Comparison of ENCODE assay signal across 23 cellular contexts in genomic region chr1:231969078-231969477, GRCh38.
DNase-seq lines count a peak whose midpoint lies in the region; ATAC-seq and TF ChIP-seq lines count a peak whose summit lies in the region.
"Had no signal": no experiment of that assay in that cellular context is flagged by ENCODE, and none has a peak within 500 bp of the region (broad histone marks: within the 10 kb centered on the region; RNA-seq: fewer than 3 reads in every experiment).

No MANE protein-coding gene starts in this region.

- intact Hi-C loops in CD4-positive, alpha-beta T cell (cut with DNase I, micrococcal nuclease): no loop called here

- no peak overlapping the region for H3K27ac ChIP-seq in CD4-positive, alpha-beta T cell (ENCODE audit: low read depth, low read length)
- H3K27ac ChIP-seq: 22Rv1, upper lobe of right lung had no signal

- CTCF ChIA-PET in CD4-positive, alpha-beta T cell (lab: Charles Lee): no interaction called here

- no peaks in the 10 kb centered on the region for H3K27me3 Mint-ChIP-seq in CD4-positive, alpha-beta T cell
- no peaks in the 10 kb centered on the region for H3K27me3 Mint-ChIP-seq in natural killer cell treated with Interleukin-12 subunit alpha and Interleukin-12 subunit beta and Interleukin-15 and Interleukin-18, amount 100 ng/mL, for 72 hours
- H3K27me3 Mint-ChIP-seq: activated CD4-positive, alpha-beta T cell treated with anti-CD3 and anti-CD28 coated beads, Interleukin-2, amount 10 ng/mL, durations not matched to agents 24 days and 14 days; activated CD8-positive, alpha-beta memory T cell treated with anti-CD3 and anti-CD28 coated beads, Interleukin-2, amount 10 ng/mL, durations not matched to agents 7 days and 5 days; activated naive CD8-positive, alpha-beta T cell; activated T-helper 17 cell treated with anti-CD3 and anti-CD28 coated beads, Interleukin-2, amount 50 U/mL, for 72 hours had no signal

- H3K27ac Mint-ChIP-seq in CD4-positive, alpha-beta T cell: no peak overlapping the region
- no peak overlapping the region for H3K27ac Mint-ChIP-seq in natural killer cell treated with Interleukin-12 subunit alpha and Interleukin-12 subunit beta and Interleukin-15 and Interleukin-18, amount 100 ng/mL, for 72 hours
- H3K27ac Mint-ChIP-seq: activated CD4-positive, alpha-beta T cell treated with anti-CD3 and anti-CD28 coated beads, Interleukin-2, amount 10 ng/mL, durations not matched to agents 24 days and 14 days; activated CD8-positive, alpha-beta memory T cell treated with anti-CD3 and anti-CD28 coated beads, Interleukin-2, amount 10 ng/mL, durations not matched to agents 7 days and 5 days; activated naive CD8-positive, alpha-beta T cell; activated T-helper 17 cell treated with anti-CD3 and anti-CD28 coated beads, Interleukin-2, amount 50 U/mL, for 72 hours had no signal

- H3K9me3 Mint-ChIP-seq in CD4-positive, alpha-beta T cell: no peaks in the 10 kb centered on the region
- no peaks in the 10 kb centered on the region for H3K9me3 Mint-ChIP-seq in natural killer cell treated with Interleukin-12 subunit alpha and Interleukin-12 subunit beta and Interleukin-15 and Interleukin-18, amount 100 ng/mL, for 72 hours
- H3K9me3 Mint-ChIP-seq: activated T-helper 17 cell treated with anti-CD3 and anti-CD28 coated beads, Interleukin-2, amount 50 U/mL, for 72 hours had no signal

- no peaks in the 10 kb centered on the region for H3K9me3 ChIP-seq in CD4-positive, alpha-beta T cell (ENCODE audit: control insufficient read depth, low read length)
- H3K9me3 ChIP-seq: upper lobe of right lung had no signal

- no peak for TF ChIP-seq CTCF in CD4-positive, alpha-beta T cell (IDR thresholded peaks at IDR 0.05)

- no peaks in the 10 kb centered on the region for H3K27me3 ChIP-seq in CD4-positive, alpha-beta T cell (ENCODE audit: control insufficient read depth, insufficient read depth, low read length)
- H3K27me3 ChIP-seq: upper lobe of right lung had no signal

- POLR2A ChIA-PET in CD4-positive, alpha-beta T cell (lab: Charles Lee): no interaction called here

- no peak overlapping the region for H3K4me3 Mint-ChIP-seq in CD4-positive, alpha-beta T cell
- H3K4me3 Mint-ChIP-seq in natural killer cell treated with Interleukin-12 subunit alpha and Interleukin-12 subunit beta and Interleukin-15 and Interleukin-18, amount 100 ng/mL, for 72 hours: no peak overlapping the region
- H3K4me3 Mint-ChIP-seq: activated CD4-positive, alpha-beta T cell treated with anti-CD3 and anti-CD28 coated beads, Interleukin-2, amount 10 ng/mL, durations not matched to agents 24 days and 14 days; activated CD8-positive, alpha-beta memory T cell treated with anti-CD3 and anti-CD28 coated beads, Interleukin-2, amount 10 ng/mL, durations not matched to agents 7 days and 5 days; activated naive CD8-positive, alpha-beta T cell; activated T-helper 17 cell treated with anti-CD3 and anti-CD28 coated beads, Interleukin-2, amount 50 U/mL, for 72 hours had no signal

- peaks cover 64% of the 10 kb centered on the region for H3K36me3 Mint-ChIP-seq in CD4-positive, alpha-beta T cell (ENCODE audit: low read depth)
- H3K36me3 Mint-ChIP-seq in natural killer cell treated with Interleukin-12 subunit alpha and Interleukin-12 subunit beta and Interleukin-15 and Interleukin-18, amount 100 ng/mL, for 72 hours: no peaks in the 10 kb centered on the region

- no peak for ATAC-seq in CD4-positive, alpha-beta T cell (ENCODE audit: poor library complexity)
- ATAC-seq in GM21737 (IDR thresholded peaks at IDR 0.05; ENCODE audit: unreplicated experiment): no peak
- ATAC-seq in natural killer cell treated with Interleukin-12 subunit alpha and Interleukin-12 subunit beta and Interleukin-15 and Interleukin-18, amount 100 ng/mL, for 72 hours: no peak
- ATAC-seq: activated CD8-positive, alpha-beta memory T cell treated with anti-CD3 and anti-CD28 coated beads, Interleukin-2, amount 10 ng/mL, durations not matched to agents 7 days and 5 days; activated T-helper 17 cell treated with anti-CD3 and anti-CD28 coated beads, Interleukin-2, amount 50 U/mL, for 72 hours; upper lobe of right lung had no signal

- no peaks in the 10 kb centered on the region for H3K4me1 Mint-ChIP-seq in CD4-positive, alpha-beta T cell (ENCODE audit: low read depth)
- peaks cover 37 to 40% of the 10 kb centered on the region in 2 donors for H3K4me1 Mint-ChIP-seq in natural killer cell treated with Interleukin-12 subunit alpha and Interleukin-12 subunit beta and Interleukin-15 and Interleukin-18, amount 100 ng/mL, for 72 hours (ENCODE audit: low read depth in 2 of 2)

- peak; percentile 43 for DNase-seq in DMS 273 (lab: John Stamatoyannopoulos, UW; ENCODE audit: unreplicated experiment)
- DNase-seq in DMS 273 treated with DMSO at 0.1 percent for 48 hours (lab: John Stamatoyannopoulos, UW): no peak
- peak; percentile 56 for DNase-seq in LHCN-M2 (ENCODE audit: low read depth)
- DNase-seq in NCI-H2107 treated with DMSO at 0.1 percent for 48 hours (lab: John Stamatoyannopoulos, UW; ENCODE audit: unreplicated experiment): peak; percentile 71
- DNase-seq in SHP77 treated with DMSO at 0.1 percent for 48 hours (lab: John Stamatoyannopoulos, UW): peak; percentile 25
- DNase-seq in CD4-positive, alpha-beta T cell: no peak
- no peak for DNase-seq in natural killer cell treated with Interleukin-12 subunit alpha and Interleukin-12 subunit beta and Interleukin-15 and Interleukin-18, amount 100 ng/mL, for 72 hours (ENCODE audit: low spot score)
- DNase-seq: activated CD4-positive, alpha-beta T cell treated with anti-CD3 and anti-CD28 coated beads, Interleukin-2, amount 10 ng/mL, durations not matched to agents 24 days and 14 days; activated CD8-positive, alpha-beta memory T cell treated with anti-CD3 and anti-CD28 coated beads, Interleukin-2, amount 10 ng/mL, durations not matched to agents 7 days and 5 days; foreskin fibroblast; GDM1; hypothalamus; islet precursor cell; mammary epithelial cell; NCI-H226; occipital lobe; stimulated activated CD8-positive, alpha-beta memory T cell treated with anti-CD3 and anti-CD28 coated beads, Interleukin-4, amount 100 ng/mL, for 48 hours; SW 1271; upper lobe of right lung had no signal

Comparison
In these comparisons a context has a peak if more than half of its experiments do, and no peak if none do; other contexts are left out.
1. DNase-seq: peak in DMS 273 (single experiment), LHCN-M2 (single experiment), NCI-H2107 treated with DMSO at 0.1 percent for 48 hours (single experiment) and SHP77 treated with DMSO at 0.1 percent for 48 hours (single experiment); none in DMS 273 treated with DMSO at 0.1 percent for 48 hours (single experiment), CD4-positive, alpha-beta T cell (0 of 10) and natural killer cell treated with Interleukin-12 subunit alpha and Interleukin-12 subunit beta and Interleukin-15 and Interleukin-18, amount 100 ng/mL, for 72 hours (single experiment).